11 cellular contexts compared by ENCODE assay signal in genomic region chr13:46172531-46172991, GRCh38. TPM values are rescaled to one million over a fixed set of nuclear protein-coding genes. Genes with fewer than 3 reads are reported as not detected.
DNase-seq lines count a peak whose midpoint lies in the region; TF ChIP-seq lines count a peak whose summit lies in the region.
"Had no signal": no experiment of that assay in that cellular context is flagged by ENCODE, and none has a peak within 500 bp of the region (broad histone marks: within the 10 kb centered on the region; RNA-seq: fewer than 3 reads in every experiment).

No MANE protein-coding gene starts in this region.

- H3K4me3 ChIP-seq in spleen: peak overlapping the region in 2 of 8 donors; percentile 17 to 49
- no peak overlapping the region for H3K4me3 ChIP-seq in stomach
- H3K4me3 ChIP-seq: pancreas, suprapubic skin had no signal

- no peaks in the 10 kb centered on the region for H3K27me3 ChIP-seq in spleen (replicated peaks in 1 of 7)
- H3K27me3 ChIP-seq in stomach: no peaks in the 10 kb centered on the region
- H3K27me3 ChIP-seq: pancreas, suprapubic skin had no signal

- TF ChIP-seq POLR2A in spleen (IDR thresholded peaks at IDR 0.05): no peak
- TF ChIP-seq POLR2A in stomach (IDR thresholded peaks at IDR 0.05): no peak

- H3K36me3 ChIP-seq in spleen: peaks cover 0 to 47% (median 2%) of the 10 kb centered on the region in 6 donors
- no peaks in the 10 kb centered on the region for H3K36me3 ChIP-seq in stomach
- H3K36me3 ChIP-seq: pancreas, suprapubic skin had no signal

- peak overlapping the region; percentile 64 to 94 (median 86) for H3K27ac ChIP-seq in spleen
- H3K27ac ChIP-seq in stomach: peak overlapping the region in 2 of 5 donors; percentile 55 to 66
- H3K27ac ChIP-seq: 22Rv1, pancreas, suprapubic skin had no signal

- no peak for TF ChIP-seq EP300 in stomach (IDR thresholded peaks at IDR 0.05)

- peak; percentile 31 for DNase-seq in NCI-H748 (lab: John Stamatoyannopoulos, UW; ENCODE audit: unreplicated experiment)
- no peak for DNase-seq in NCI-H748 treated with DMSO at 0.1 percent for 48 hours (lab: John Stamatoyannopoulos, UW)
- DNase-seq in NOMO-1 treated with dmso at 0.1 percent for 144 hours (lab: John Stamatoyannopoulos, UW; ENCODE audit: unreplicated experiment): peak; percentile 84
- DNase-seq in activated effector memory CD4-positive, alpha-beta T cell treated with Interleukin-2 at 50 U/mL for 16 hours: peak; percentile 61
- peak; percentile 85 for DNase-seq in spleen
- no peak for DNase-seq in SW 1271 (lab: John Stamatoyannopoulos, UW)
- no peak for DNase-seq in stomach
- DNase-seq in COR-L47 (lab: John Stamatoyannopoulos, UW): no peak
- DNase-seq: pancreas had no signal

- intact Hi-C loops in spleen (cut with DNase I; ENCODE audit: low total_unique reads): loop anchor here (10.0 kb wide), 1 partner anchor 112 kb away; no protein-coding TSS in a partner anchor
- intact Hi-C loops in stomach (cut with DNase I; ENCODE audit: low total_unique reads): no loop called here

- H3K4me1 ChIP-seq in spleen (peaks cover 74 to 100% (median 92%) of the 10 kb centered on the region in 6 donors), stomach (peaks cover 0 to 57% (median 0%) of the 10 kb centered on the region in 4 donors)

- no peaks in the 10 kb centered on the region for H3K9me3 ChIP-seq in spleen
- H3K9me3 ChIP-seq in stomach: no peaks in the 10 kb centered on the region
- H3K9me3 ChIP-seq: pancreas, suprapubic skin had no signal

- WGBS in spleen, 5 donors: 20 to 36% (median 27%) methylated on average over 6 of the region's 6 CpGs
- 67 to 82% (median 70%) methylated on average over 6 of the region's 6 CpGs for WGBS in stomach, 5 donors

- no peak for TF ChIP-seq CTCF in spleen (IDR thresholded peaks at IDR 0.05 in 8 of 11, conservative IDR thresholded peaks at IDR 0.05 in 3 of 11)
- no peak for TF ChIP-seq CTCF in stomach (IDR thresholded peaks at IDR 0.05)

RNA-seq across cellular contexts. Expression of gene LCP1, which starts 9.4 kb away (rescaled TPM):
- total RNA-seq in spleen: 100 to 1,000 TPM; 488 to 968 (median 620) TPM
- polyA plus RNA-seq in spleen: 100 to 1,000 TPM; 155 to 226 (median 206) TPM
- 10 to 100 TPM in 4 of 5 donors, not detected in 1; 12.8 to 44.6 (median 33.0) TPM for total RNA-seq in stomach
- polyA plus RNA-seq in stomach: 10 to 100 TPM; 10.6 to 20.0 (median 14.1) TPM

RNA-seq across cellular contexts. Expression of gene LRRC63, which starts 39.2 kb away (rescaled TPM):
- total RNA-seq in spleen (1 to 10 TPM in 1 of 7 donors, under 1 TPM in 6; 0.32 to 1.3 (median 0.69) TPM), stomach (under 1 TPM in 1 of 5 donors, not detected in 4; 0.73 TPM)
- polyA plus RNA-seq in spleen (under 1 TPM; 0.04 to 0.11 (median 0.10) TPM), stomach (not detected)
- total RNA-seq: suprapubic skin had no signal
- polyA plus RNA-seq: pancreas had no signal

Comparison
In these comparisons a context has a peak if more than half of its experiments do, and no peak if none do; other contexts are left out.
1. DNase-seq: peak in NCI-H748 (single experiment), NOMO-1 treated with dmso at 0.1 percent for 144 hours (single experiment), activated effector memory CD4-positive, alpha-beta T cell treated with Interleukin-2 at 50 U/mL for 16 hours (single experiment) and spleen (single experiment); none in NCI-H748 treated with DMSO at 0.1 percent for 48 hours (single experiment), SW 1271 (0 of 2), stomach (single experiment) and COR-L47 (single experiment).
2. RNA of gene LCP1, which starts 9.4 kb away (total RNA-seq): 488 to 968 TPM in spleen; 12.8 to 44.6 TPM in stomach; every median in the first group is over 10 times any median in the second.